In genomic region chr19:47350599-47350998, GRCh38 we compare ENCODE assay signal across 1 cellular context.
TF ChIP-seq lines count a peak whose summit lies in the region.

No MANE protein-coding gene starts in this region.

TF ChIP-seq in SK-N-SH treated with all-trans-retinoic acid at 6 μM for 48 hours, 23 proteins besides CTCF, POLR2A, EP300 and RAD21 (continued from another document):
- TF ChIP-seq CREB5 (CRISPR knock-in tag; IDR thresholded peaks at IDR 0.05; ENCODE audit: low read depth): no peak
- no peak for TF ChIP-seq SNAI2 (CRISPR knock-in tag; IDR thresholded peaks at IDR 0.05)
- TF ChIP-seq PPARA (CRISPR knock-in tag; IDR thresholded peaks at IDR 0.05; ENCODE audit: borderline replicate concordance): no peak
- TF ChIP-seq ZNF8 (CRISPR knock-in tag; IDR thresholded peaks at IDR 0.05): no peak
- TF ChIP-seq ZC3H10 (CRISPR knock-in tag; IDR thresholded peaks at IDR 0.05): no peak
- no peak for TF ChIP-seq ZFP3 (CRISPR knock-in tag; IDR thresholded peaks at IDR 0.05)
- TF ChIP-seq ZNF70 (CRISPR knock-in tag; IDR thresholded peaks at IDR 0.05): no peak
- TF ChIP-seq OSR1 (CRISPR knock-in tag; IDR thresholded peaks at IDR 0.05): no peak
- TF ChIP-seq, protein P1, sequence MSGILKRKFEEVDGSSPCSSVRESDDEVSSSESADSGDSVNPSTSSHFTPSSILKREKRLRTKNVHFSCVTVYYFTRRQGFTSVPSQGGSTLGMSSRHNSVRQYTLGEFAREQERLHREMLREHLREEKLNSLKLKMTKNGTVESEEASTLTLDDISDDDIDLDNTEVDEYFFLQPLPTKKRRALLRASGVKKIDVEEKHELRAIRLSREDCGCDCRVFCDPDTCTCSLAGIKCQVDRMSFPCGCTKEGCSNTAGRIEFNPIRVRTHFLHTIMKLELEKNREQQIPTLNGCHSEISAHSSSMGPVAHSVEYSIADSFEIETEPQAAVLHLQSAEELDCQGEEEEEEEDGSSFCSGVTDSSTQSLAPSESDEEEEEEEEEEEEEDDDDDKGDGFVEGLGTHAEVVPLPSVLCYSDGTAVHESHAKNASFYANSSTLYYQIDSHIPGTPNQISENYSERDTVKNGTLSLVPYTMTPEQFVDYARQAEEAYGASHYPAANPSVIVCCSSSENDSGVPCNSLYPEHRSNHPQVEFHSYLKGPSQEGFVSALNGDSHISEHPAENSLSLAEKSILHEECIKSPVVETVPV (CRISPR knock-in tag; IDR thresholded peaks at IDR 0.05): no peak
- TF ChIP-seq, protein P2, sequence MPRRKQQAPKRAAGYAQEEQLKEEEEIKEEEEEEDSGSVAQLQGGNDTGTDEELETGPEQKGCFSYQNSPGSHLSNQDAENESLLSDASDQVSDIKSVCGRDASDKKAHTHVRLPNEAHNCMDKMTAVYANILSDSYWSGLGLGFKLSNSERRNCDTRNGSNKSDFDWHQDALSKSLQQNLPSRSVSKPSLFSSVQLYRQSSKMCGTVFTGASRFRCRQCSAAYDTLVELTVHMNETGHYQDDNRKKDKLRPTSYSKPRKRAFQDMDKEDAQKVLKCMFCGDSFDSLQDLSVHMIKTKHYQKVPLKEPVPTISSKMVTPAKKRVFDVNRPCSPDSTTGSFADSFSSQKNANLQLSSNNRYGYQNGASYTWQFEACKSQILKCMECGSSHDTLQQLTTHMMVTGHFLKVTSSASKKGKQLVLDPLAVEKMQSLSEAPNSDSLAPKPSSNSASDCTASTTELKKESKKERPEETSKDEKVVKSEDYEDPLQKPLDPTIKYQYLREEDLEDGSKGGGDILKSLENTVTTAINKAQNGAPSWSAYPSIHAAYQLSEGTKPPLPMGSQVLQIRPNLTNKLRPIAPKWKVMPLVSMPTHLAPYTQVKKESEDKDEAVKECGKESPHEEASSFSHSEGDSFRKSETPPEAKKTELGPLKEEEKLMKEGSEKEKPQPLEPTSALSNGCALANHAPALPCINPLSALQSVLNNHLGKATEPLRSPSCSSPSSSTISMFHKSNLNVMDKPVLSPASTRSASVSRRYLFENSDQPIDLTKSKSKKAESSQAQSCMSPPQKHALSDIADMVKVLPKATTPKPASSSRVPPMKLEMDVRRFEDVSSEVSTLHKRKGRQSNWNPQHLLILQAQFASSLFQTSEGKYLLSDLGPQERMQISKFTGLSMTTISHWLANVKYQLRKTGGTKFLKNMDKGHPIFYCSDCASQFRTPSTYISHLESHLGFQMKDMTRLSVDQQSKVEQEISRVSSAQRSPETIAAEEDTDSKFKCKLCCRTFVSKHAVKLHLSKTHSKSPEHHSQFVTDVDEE (CRISPR knock-in tag; IDR thresholded peaks at IDR 0.05): no peak
- no peak for TF ChIP-seq TCF4 (CRISPR knock-in tag; IDR thresholded peaks at IDR 0.05; ENCODE audit: borderline replicate concordance)
- TF ChIP-seq RARB (CRISPR knock-in tag; IDR thresholded peaks at IDR 0.05): no peak
- no peak for TF ChIP-seq ZFP30 (CRISPR knock-in tag; IDR thresholded peaks at IDR 0.05)
